In the genomic region with DNA sequence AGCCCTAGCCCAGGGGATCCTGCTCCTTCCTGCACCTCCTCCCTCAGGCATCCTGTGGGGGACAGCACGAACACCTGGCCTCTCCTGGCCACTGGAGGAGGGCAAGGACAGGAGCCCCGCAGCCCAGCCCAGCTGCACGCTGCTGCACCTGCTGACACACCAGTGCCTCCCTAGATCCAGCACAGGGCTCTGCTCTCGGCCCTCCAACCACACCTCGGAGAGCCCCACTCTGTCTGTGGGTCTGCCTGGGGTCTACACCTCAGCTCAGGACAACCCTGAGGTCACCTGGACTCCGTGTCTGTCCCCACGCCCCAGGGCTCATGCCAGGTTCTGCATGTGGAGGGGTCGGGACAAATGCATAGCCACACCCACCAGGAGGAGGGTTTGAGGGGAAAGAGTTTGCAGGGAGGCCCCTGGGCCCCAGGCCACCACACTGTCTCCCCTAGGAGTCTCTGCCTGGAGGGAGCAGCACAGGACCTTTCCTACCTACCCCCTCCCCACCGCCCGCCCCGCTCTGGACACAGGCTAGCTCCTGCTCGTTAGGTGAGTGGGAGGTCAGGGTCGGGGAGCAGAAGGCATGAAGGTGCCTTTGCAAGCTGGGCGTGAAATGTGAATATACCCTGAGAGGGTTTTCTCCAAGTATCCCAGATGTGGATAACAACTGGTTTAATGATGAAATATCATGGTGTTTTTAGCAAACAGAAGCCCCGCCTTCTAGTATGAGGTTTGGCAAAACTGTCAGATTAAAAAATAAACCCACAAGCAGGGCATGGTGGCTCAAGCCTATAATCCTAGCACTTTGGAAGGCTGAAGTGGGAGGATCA, we compare ENCODE assay signal across 10 cellular contexts. TPM values are rescaled to one million over a fixed set of nuclear protein-coding genes. Genes with fewer than 3 reads are reported as not detected.
A peak's percentile ranks its signal among the peaks of the same experiment; 100 is the strongest.
DNase-seq lines count a peak whose midpoint lies in the region; ATAC-seq and TF ChIP-seq lines count a peak whose summit lies in the region.
"Had no signal": no experiment of that assay in that cellular context is flagged by ENCODE, and none has a peak within 500 bp of the region (broad histone marks: within the 10 kb centered on the region; RNA-seq: fewer than 3 reads in every experiment).

No MANE protein-coding gene starts in this region.

- H3K27ac ChIP-seq in PC-3 (ENCODE audit: low read length) = no peak overlapping the region
- H3K27ac ChIP-seq in hepatocyte = no peak overlapping the region
- peak overlapping the region in 1 of 4 donors; percentile 35 for H3K27ac ChIP-seq in upper lobe of left lung

- H3K9ac ChIP-seq in PC-3 (ENCODE audit: low read length) = no peak overlapping the region

- H3K36me3 ChIP-seq in PC-3 (ENCODE audit: low read depth, low read length) = no peaks in the 10 kb centered on the region
- H3K36me3 ChIP-seq in hepatocyte (replicated peaks; ENCODE audit: insufficient read depth, low read depth) = no peaks in the 10 kb centered on the region
- H3K36me3 ChIP-seq in upper lobe of left lung = no peaks in the 10 kb centered on the region

- H4K20me1 ChIP-seq in PC-3 (ENCODE audit: low read length) (no peaks in the 10 kb centered on the region), hepatocyte (ENCODE audit: insufficient read depth, poor library complexity, severe bottlenecking) (no peaks in the 10 kb centered on the region)

- peaks cover 2% of the 10 kb centered on the region for H3K27me3 Mint-ChIP-seq in activated naive CD8-positive, alpha-beta T cell treated with anti-CD3 and anti-CD28 coated beads, Interleukin-2, amount 10 ng/mL, durations not matched to agents 7 days and 5 days
- H3K27me3 Mint-ChIP-seq in activated naive CD8-positive, alpha-beta T cell treated with anti-CD3 and anti-CD28 coated beads for 36 hours = no peaks in the 10 kb centered on the region
- H3K27me3 Mint-ChIP-seq: progenitor cell of endocrine pancreas had no signal

- intact Hi-C loops in PC-3 (cut with micrococcal nuclease) = loop anchor here (2.0 kb wide), 1 partner anchor 63 kb away; no protein-coding TSS in a partner anchor

- no peaks in the 10 kb centered on the region for H3K4me1 ChIP-seq in PC-3 (ENCODE audit: insufficient read depth, low read length)
- H3K4me1 ChIP-seq in hepatocyte (ENCODE audit: insufficient read depth) = peaks cover 17% of the 10 kb centered on the region
- peaks cover 14 to 22% (median 20%) of the 10 kb centered on the region in 4 donors for H3K4me1 ChIP-seq in upper lobe of left lung

- peaks cover 7% of the 10 kb centered on the region for H3K9me3 Mint-ChIP-seq in activated naive CD8-positive, alpha-beta T cell treated with anti-CD3 and anti-CD28 coated beads, Interleukin-2, amount 10 ng/mL, durations not matched to agents 7 days and 5 days
- H3K9me3 Mint-ChIP-seq in activated naive CD8-positive, alpha-beta T cell treated with anti-CD3 and anti-CD28 coated beads for 36 hours = no peaks in the 10 kb centered on the region

- H3F3A ChIP-seq in PC-3 (ENCODE audit: low read length, unreplicated experiment) = no peaks in the 10 kb centered on the region

- H2AFZ ChIP-seq in PC-3 (ENCODE audit: low read length) = no peak overlapping the region
- no peak overlapping the region for H2AFZ ChIP-seq in hepatocyte

- CTCF ChIA-PET in PC-3 (lab: Charles Lee) = no interaction called here

- peaks cover 5% of the 10 kb centered on the region for H3K4me1 Mint-ChIP-seq in activated naive CD8-positive, alpha-beta T cell treated with anti-CD3 and anti-CD28 coated beads, Interleukin-2, amount 10 ng/mL, durations not matched to agents 7 days and 5 days
- no peaks in the 10 kb centered on the region for H3K4me1 Mint-ChIP-seq in activated naive CD8-positive, alpha-beta T cell treated with anti-CD3 and anti-CD28 coated beads for 36 hours

- H3K9me3 ChIP-seq in PC-3 (ENCODE audit: low read length) = no peaks in the 10 kb centered on the region
- H3K9me3 ChIP-seq in hepatocyte (ENCODE audit: low read depth) = no peaks in the 10 kb centered on the region
- no peaks in the 10 kb centered on the region for H3K9me3 ChIP-seq in upper lobe of left lung

- no peak overlapping the region for H3K4me3 Mint-ChIP-seq in activated naive CD8-positive, alpha-beta T cell treated with anti-CD3 and anti-CD28 coated beads, Interleukin-2, amount 10 ng/mL, durations not matched to agents 7 days and 5 days
- no peak overlapping the region for H3K4me3 Mint-ChIP-seq in activated naive CD8-positive, alpha-beta T cell treated with anti-CD3 and anti-CD28 coated beads for 36 hours

- 66% methylated on average over 15 of the region's 15 CpGs for WGBS in hepatocyte (ENCODE audit: low lambda C conversion rate, missing lambda C conversion rate)
- 69 to 89% methylated on average over 7 to 14 of the region's 15 CpGs for WGBS in upper lobe of left lung, 2 donors

- no peak for TF ChIP-seq EP300 in upper lobe of left lung (IDR thresholded peaks at IDR 0.05)

- no peak for TF ChIP-seq CTCF in PC-3 (conservative IDR thresholded peaks at IDR 0.05; ENCODE audit: low read depth, low read length)
- no peak for TF ChIP-seq CTCF in hepatocyte (IDR thresholded peaks at IDR 0.05; ENCODE audit: poor library complexity)
- no peak for TF ChIP-seq CTCF in upper lobe of left lung (IDR thresholded peaks at IDR 0.05)

- no peak overlapping the region for H3K4me2 ChIP-seq in PC-3 (ENCODE audit: low read length)
- H3K4me2 ChIP-seq in hepatocyte = no peak overlapping the region

- no peaks in the 10 kb centered on the region for H3K9me2 ChIP-seq in PC-3 (replicated peaks; ENCODE audit: low read length)
- no peaks in the 10 kb centered on the region for H3K9me2 ChIP-seq in hepatocyte (replicated peaks; ENCODE audit: insufficient read depth)

- no TSS peak for BruUV-seq in PC-3 (replicated peaks; lab: Mats Ljungman, UMichigan)

- peak; percentile 36 for DNase-seq in activated naive CD8-positive, alpha-beta T cell treated with anti-CD3 and anti-CD28 coated beads, Interleukin-2, amount 10 ng/mL, durations not matched to agents 7 days and 5 days
- DNase-seq in activated naive CD8-positive, alpha-beta T cell treated with anti-CD3 and anti-CD28 coated beads for 36 hours = no peak
- no peak for DNase-seq in PC-3
- peak; percentile 40 for DNase-seq in hepatocyte (ENCODE audit: low spot score)
- peak; percentile 19 to 69 for DNase-seq in upper lobe of left lung
- no peak for DNase-seq in iPS-NIHi7 (ENCODE audit: extremely low spot score)
- DNase-seq in NCI-H226 = no peak
- DNase-seq: hypothalamus had no signal

- no peak for ATAC-seq in activated naive CD8-positive, alpha-beta T cell treated with anti-CD3 and anti-CD28 coated beads, Interleukin-2, amount 10 ng/mL, durations not matched to agents 7 days and 5 days (ENCODE audit: low read depth)
- ATAC-seq in PC-3 (peak; percentile 42), upper lobe of left lung (ENCODE audit: low FRiP score in 2 of 2) (peak in 1 of 2 donors; percentile 1), GM21529 (IDR thresholded peaks at IDR 0.05; ENCODE audit: unreplicated experiment) (no peak)

- H3K27me3 ChIP-seq in PC-3 (ENCODE audit: low read length) = no peaks in the 10 kb centered on the region
- H3K27me3 ChIP-seq in hepatocyte = no peaks in the 10 kb centered on the region
- H3K27me3 ChIP-seq in upper lobe of left lung = no peaks in the 10 kb centered on the region

- peaks cover 7% of the 10 kb centered on the region for H3K36me3 Mint-ChIP-seq in activated naive CD8-positive, alpha-beta T cell treated with anti-CD3 and anti-CD28 coated beads, Interleukin-2, amount 10 ng/mL, durations not matched to agents 7 days and 5 days
- H3K36me3 Mint-ChIP-seq in activated naive CD8-positive, alpha-beta T cell treated with anti-CD3 and anti-CD28 coated beads for 36 hours = no peaks in the 10 kb centered on the region

- H3K4me3 ChIP-seq in PC-3 (ENCODE audit: low read length) (no peak overlapping the region), hepatocyte (no peak overlapping the region), upper lobe of left lung (no peak overlapping the region)

- TF ChIP-seq POLR2A in upper lobe of left lung (IDR thresholded peaks at IDR 0.05) = no peak

- H3K79me2 ChIP-seq in PC-3 (ENCODE audit: low read length) = no peaks in the 10 kb centered on the region
- H3K79me2 ChIP-seq in hepatocyte = no peaks in the 10 kb centered on the region

- no peak overlapping the region for H3K27ac Mint-ChIP-seq in activated naive CD8-positive, alpha-beta T cell treated with anti-CD3 and anti-CD28 coated beads, Interleukin-2, amount 10 ng/mL, durations not matched to agents 7 days and 5 days
- no peak overlapping the region for H3K27ac Mint-ChIP-seq in activated naive CD8-positive, alpha-beta T cell treated with anti-CD3 and anti-CD28 coated beads for 36 hours
- H3K27ac Mint-ChIP-seq: progenitor cell of endocrine pancreas had no signal

- POLR2A ChIA-PET in activated naive CD8-positive, alpha-beta T cell treated with anti-CD3 and anti-CD28 coated beads, Interleukin-2, amount 10 ng/mL, durations not matched to agents 7 days and 5 days (lab: Charles Lee) = interaction anchor here (0.6 to 4.7 kb wide), 2 partner anchors 57 to 179 kb away, joined by 3 to 19 read pairs; no protein-coding TSS in a partner anchor
- POLR2A ChIA-PET in PC-3 (lab: Charles Lee; ENCODE audit: unreplicated experiment) = no interaction called here

RNA-seq across cellular contexts. Expression of gene PWWP2B, which starts 7.2 kb away (rescaled TPM):
- total RNA-seq in activated naive CD8-positive, alpha-beta T cell treated with anti-CD3 and anti-CD28 coated beads, Interleukin-2, amount 10 ng/mL, durations not matched to agents 7 days and 5 days = 10 to 100 TPM; 16.6 to 17.1 TPM
- total RNA-seq in activated naive CD8-positive, alpha-beta T cell treated with anti-CD3 and anti-CD28 coated beads for 36 hours = 1 to 10 TPM; 2.9 to 3.1 TPM
- 24.5 and 41.5 TPM in 2 replicates for total RNA-seq in PC-3 (2014; rRNA removed)
- 15.1 and 18.0 TPM in 2 replicates for total RNA-seq in hepatocyte
- polyA plus RNA-seq in hepatocyte = 10.7 and 12.7 TPM in 2 replicates
- total RNA-seq in upper lobe of left lung = 10 to 100 TPM; 20.2 to 54.4 (median 32.9) TPM

RNA-seq across cellular contexts. Expression of gene LRRC27, which starts 57.9 kb away (rescaled TPM):
- total RNA-seq in activated naive CD8-positive, alpha-beta T cell treated with anti-CD3 and anti-CD28 coated beads, Interleukin-2, amount 10 ng/mL, durations not matched to agents 7 days and 5 days = 1 to 10 TPM; 4.7 to 6.3 TPM
- total RNA-seq in activated naive CD8-positive, alpha-beta T cell treated with anti-CD3 and anti-CD28 coated beads for 36 hours = 1 to 10 TPM; 3.5 to 3.8 TPM
- total RNA-seq in PC-3 (2014; rRNA removed) (2.5 and 5.6 TPM in 2 replicates), hepatocyte (6.8 and 8.3 TPM in 2 replicates), upper lobe of left lung (100 to 1,000 TPM in 1 of 6 donors, 10 to 100 TPM in 3, 1 to 10 TPM in 2; 7.4 to 110 (median 15.1) TPM)
- polyA plus RNA-seq in hepatocyte = 7.5 and 7.9 TPM in 2 replicates

Comparison
In these comparisons a context has a peak if more than half of its experiments do, and no peak if none do; other contexts are left out.
1. DNase-seq: peak in activated naive CD8-positive, alpha-beta T cell treated with anti-CD3 and anti-CD28 coated beads, Interleukin-2, amount 10 ng/mL, durations not matched to agents 7 days and 5 days (single experiment), hepatocyte (single experiment) and upper lobe of left lung (2 of 2); none in activated naive CD8-positive, alpha-beta T cell treated with anti-CD3 and anti-CD28 coated beads for 36 hours (single experiment), PC-3 (single experiment), iPS-NIHi7 (single experiment) and NCI-H226 (single experiment).